Comparison of ENCODE assay signal across 8 cellular contexts in the genomic region with DNA sequence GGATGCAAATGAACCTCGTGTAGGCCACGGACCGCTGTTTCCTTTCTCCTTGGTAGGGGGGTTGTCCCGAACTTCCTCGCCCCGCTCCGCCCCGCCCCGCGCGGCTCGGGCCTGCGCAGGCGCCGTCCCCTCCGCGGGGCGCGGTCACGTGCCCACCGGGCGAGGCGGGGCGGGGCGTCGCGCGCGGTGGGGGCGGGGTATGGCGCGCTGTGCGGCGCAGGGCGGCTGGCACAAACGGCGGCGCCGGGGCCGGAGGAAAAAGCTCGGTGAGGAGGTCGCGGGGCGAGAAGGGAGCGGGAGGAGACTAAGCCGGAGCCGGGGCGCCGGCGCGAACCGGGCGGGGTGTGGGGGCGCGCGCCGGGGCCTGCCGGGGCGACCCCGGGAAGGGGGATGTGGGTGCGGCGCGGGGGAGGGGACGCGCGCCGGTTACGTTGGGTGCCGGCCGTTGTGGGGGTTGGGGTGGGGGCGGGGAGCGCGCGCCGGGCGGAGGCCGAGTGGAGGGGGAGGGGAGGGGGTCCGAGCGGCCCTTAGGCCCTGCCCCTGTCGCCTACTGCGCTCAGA. TPM values are rescaled to one million over a fixed set of nuclear protein-coding genes. Genes with fewer than 3 reads are reported as not detected.
DNase-seq lines count a peak whose midpoint lies in the region; ATAC-seq and TF ChIP-seq lines count a peak whose summit lies in the region.

A gene (plus strand): TSS at position 195 of the 561 bp plus-strand sequence. CDS start 1,382 bp downstream, outside the sequence.

- H3K27ac Mint-ChIP-seq in nephron: peak within 1 kb of the TSS; percentile 99

- in situ Hi-C loops in GM13976 (cut with MboI; ENCODE audit: low sequenced_read_pairs, unreplicated experiment): no loop called here

- ATAC-seq in HG02571 (IDR thresholded peaks at IDR 0.05; ENCODE audit: unreplicated experiment): peak; percentile 73

- H3K36me3 Mint-ChIP-seq in nephron (ENCODE audit: low read depth): peaks cover 18% of the 10 kb centered on the region

- TF ChIP-seq CTCF in GM13976 (IDR thresholded peaks at IDR 0.05; ENCODE audit: borderline replicate concordance, control extremely low read depth, extremely low read depth, insufficient read depth, missing control alignments) (no peak), nephron (IDR thresholded peaks at IDR 0.05; ENCODE audit: unreplicated experiment in 3 of 3) (no peak)

- peak within 1 kb of the TSS; percentile 98 to 99 (median 99) for H3K4me3 Mint-ChIP-seq in nephron

- H3K9me3 Mint-ChIP-seq in nephron: no peaks in the 10 kb centered on the region

- H3K4me1 Mint-ChIP-seq in nephron: peaks cover 34% of the 10 kb centered on the region

- DNase-seq in GM13976 (ENCODE audit: low spot score) (peak; percentile 42), RPMI7951 (ENCODE audit: low read depth) (no peak), erythroblast (lab: John Stamatoyannopoulos, UW) (peak; percentile 77 to 82), OCI-M2 (lab: John Stamatoyannopoulos, UW; ENCODE audit: unreplicated experiment) (no peak), cerebellar nuclear complex (lab: John Stamatoyannopoulos, UW) (no peak), ecto neural progenitor cell (ENCODE audit: low spot score) (no peak)

- no peaks in the 10 kb centered on the region for H3K27me3 Mint-ChIP-seq in nephron (ENCODE audit: low read depth)

- TF ChIP-seq POLR2A in erythroblast (IDR thresholded peaks at IDR 0.05; ENCODE audit: low read length): no peak

RNA-seq across cellular contexts. Expression of the gene that starts here (rescaled TPM):
- 55.3 and 64.7 TPM in 2 replicates for total RNA-seq in RPMI7951 (2014; rRNA removed; shearing (Covaris generic))

Comparison
In these comparisons a context has a peak if more than half of its experiments do, and no peak if none do; other contexts are left out.
1. DNase-seq: peak in GM13976 (single experiment) and erythroblast (2 of 2); none in RPMI7951 (single experiment), OCI-M2 (single experiment), cerebellar nuclear complex (0 of 2) and ecto neural progenitor cell (single experiment).